ENCODE assay signal across 14 cellular contexts in the genomic region with DNA sequence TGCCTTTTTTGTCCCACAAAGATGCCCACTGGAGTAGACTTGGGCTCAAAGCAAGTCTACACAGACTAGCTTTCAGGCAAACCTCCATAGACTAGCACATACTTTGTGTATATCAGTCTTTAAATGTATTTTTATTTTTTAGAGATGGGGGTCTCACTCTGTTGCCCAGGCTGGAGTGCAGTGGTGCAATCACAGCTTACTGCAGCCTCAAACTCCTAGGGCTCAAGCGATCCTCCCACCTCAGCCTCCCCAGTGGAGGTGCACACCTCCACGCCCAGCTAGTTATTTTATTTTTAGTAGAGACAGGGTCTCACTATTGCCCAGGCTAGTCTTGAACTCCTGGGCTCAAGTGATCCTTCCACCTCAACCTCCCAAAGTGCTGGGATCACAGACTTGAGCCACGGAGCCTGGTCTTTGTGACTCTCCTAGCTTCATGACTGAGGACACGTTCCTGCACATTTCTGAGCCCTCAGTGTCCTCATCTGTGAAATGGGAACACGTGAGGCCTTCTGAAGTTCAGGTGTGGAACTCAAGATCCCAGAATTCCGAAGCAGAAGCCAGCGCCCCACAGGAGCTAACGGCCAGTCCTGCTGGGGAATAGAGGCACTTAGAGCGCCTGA. TPM values are rescaled to one million over a fixed set of nuclear protein-coding genes. Genes with fewer than 3 reads are reported as not detected.
DNase-seq lines count a peak whose midpoint lies in the region; ATAC-seq and TF ChIP-seq lines count a peak whose summit lies in the region.
"Had no signal": no experiment of that assay in that cellular context is flagged by ENCODE, and none has a peak within 500 bp of the region (broad histone marks: within the 10 kb centered on the region; RNA-seq: fewer than 3 reads in every experiment).

No MANE protein-coding gene starts in this region.

- H3K36me3 ChIP-seq in ACC112 (ENCODE audit: insufficient read depth, low read length) (0 out of 2 replicates have a peak, but pooled peaks cover 3% of the 10 kb centered on the region), MM.1S (replicated peaks; ENCODE audit: insufficient read depth, low read length) (no peaks in the 10 kb centered on the region), esophagus (ENCODE audit: control insufficient read depth in 2 of 2, insufficient read depth in 2 of 2, low read length in 1 of 2) (peaks cover 2 to 6% of the 10 kb centered on the region in 2 donors), trophoblast cell (ENCODE audit: control insufficient read depth in 1 of 2, insufficient read depth in 2 of 2, low read length in 2 of 2) (no peaks in the 10 kb centered on the region)
- H3K36me3 ChIP-seq: BE2C had no signal

- peak overlapping the region; percentile 49 for H4K12ac ChIP-seq in trophoblast cell (ENCODE audit: low read depth, low read length)

- peak overlapping the region; percentile 40; the same call in 1 of the 2 replicates for H3K4me2 ChIP-seq in MM.1S (ENCODE audit: low read depth, low read length)
- H3K4me2 ChIP-seq in trophoblast cell (ENCODE audit: low read length): no peak overlapping the region

- H3K79me1 ChIP-seq in trophoblast cell (ENCODE audit: low read length): peaks cover 9% of the 10 kb centered on the region

- POLR2A ChIA-PET in GM10248 (lab: Yijun Ruan, JAX): interaction anchor here (1.1 kb wide), 1 partner anchor 114 kb away, joined by 3 read pairs; the partner anchor contains the start of gene FAM32A

- H2AK5ac ChIP-seq in trophoblast cell (ENCODE audit: low read length): peak overlapping the region; percentile 50

- peak overlapping the region; percentile 39 for H2BK120ac ChIP-seq in trophoblast cell (ENCODE audit: insufficient read depth, low read length, poor library complexity)

- H3K27me3 ChIP-seq in ACC112 (ENCODE audit: insufficient read depth, low read length): no peaks in the 10 kb centered on the region
- H3K27me3 ChIP-seq in MM.1S (replicated peaks; ENCODE audit: insufficient read depth, low read length): no peaks in the 10 kb centered on the region
- no peaks in the 10 kb centered on the region for H3K27me3 ChIP-seq in esophagus (ENCODE audit: control insufficient read depth in 1 of 2, insufficient read depth in 2 of 2, low read length in 2 of 2)
- no peaks in the 10 kb centered on the region for H3K27me3 ChIP-seq in trophoblast cell (ENCODE audit: insufficient read depth, low read length)
- H3K27me3 ChIP-seq: BE2C had no signal

- peaks cover 24% of the 10 kb centered on the region for H3K4me1 ChIP-seq in ACC112 (ENCODE audit: control insufficient read depth, insufficient read depth, low read length, unreplicated experiment)
- peaks cover 22% of the 10 kb centered on the region for H3K4me1 ChIP-seq in MM.1S (ENCODE audit: low read length)
- H3K4me1 ChIP-seq in esophagus (ENCODE audit: control insufficient read depth in 2 of 2, insufficient read depth in 2 of 2, low read length in 1 of 2): peaks cover 3 to 18% of the 10 kb centered on the region in 2 donors
- peaks cover 8 to 16% of the 10 kb centered on the region in 2 experiments for H3K4me1 ChIP-seq in trophoblast cell (ENCODE audit: control insufficient read depth in 1 of 2, insufficient read depth in 2 of 2, low read length in 2 of 2)
- H3K4me1 ChIP-seq: BE2C had no signal

- peak overlapping the region; percentile 44 for H2BK12ac ChIP-seq in trophoblast cell (ENCODE audit: low read length)

- H3K9me2 ChIP-seq in MM.1S (replicated peaks; ENCODE audit: insufficient read depth, low read length): no peaks in the 10 kb centered on the region

- H2AFZ ChIP-seq in ACC112 (ENCODE audit: low read length, unreplicated experiment) (no peak overlapping the region), MM.1S (ENCODE audit: low read length) (peak overlapping the region; percentile 72), trophoblast cell (ENCODE audit: insufficient read depth, low read length, poor library complexity) (peak overlapping the region; percentile 38)

- H4K91ac ChIP-seq in trophoblast cell (ENCODE audit: low read depth, low read length): peak overlapping the region; percentile 60

- peak overlapping the region; percentile 3 for H3K18ac ChIP-seq in trophoblast cell (ENCODE audit: low read length)

- H3K9me3 Mint-ChIP-seq in activated naive CD4-positive, alpha-beta T cell treated with anti-CD3 and anti-CD28 coated beads, Interleukin-2, amount 50 U/mL, for 72 hours: no peaks in the 10 kb centered on the region
- H3K9me3 Mint-ChIP-seq: dendritic cell treated with granulocyte-macrophage colony-stimulating factor and Interleukin-4, amounts not matched to agents 40 ng/mL and 50 ng/mL, for 4 days; naive thymus-derived CD8-positive, alpha-beta T cell had no signal

- H3K27ac Mint-ChIP-seq in T-helper 17 cell: no peak overlapping the region
- H3K27ac Mint-ChIP-seq in activated naive CD4-positive, alpha-beta T cell treated with anti-CD3 and anti-CD28 coated beads, Interleukin-2, amount 50 U/mL, for 72 hours: no peak overlapping the region
- H3K27ac Mint-ChIP-seq: dendritic cell treated with granulocyte-macrophage colony-stimulating factor and Interleukin-4, amounts not matched to agents 40 ng/mL and 50 ng/mL, for 4 days had no signal

- H3K14ac ChIP-seq in trophoblast cell (ENCODE audit: low read length): peak overlapping the region; percentile 41

- no peak overlapping the region for H3K4ac ChIP-seq in trophoblast cell (ENCODE audit: low read depth, low read length)

- no peaks in the 10 kb centered on the region for H3K27me3 Mint-ChIP-seq in T-helper 17 cell
- H3K27me3 Mint-ChIP-seq: activated CD4-positive, alpha-beta T cell treated with anti-CD3 and anti-CD28 coated beads for 36 hours; dendritic cell treated with granulocyte-macrophage colony-stimulating factor and Interleukin-4, amounts not matched to agents 40 ng/mL and 50 ng/mL, for 4 days; naive thymus-derived CD8-positive, alpha-beta T cell had no signal

- H3K36me3 Mint-ChIP-seq in T-helper 17 cell (ENCODE audit: low read depth): no peaks in the 10 kb centered on the region
- peaks cover 0 to 13% of the 10 kb centered on the region in 2 donors for H3K36me3 Mint-ChIP-seq in activated naive CD4-positive, alpha-beta T cell treated with anti-CD3 and anti-CD28 coated beads, Interleukin-2, amount 50 U/mL, for 72 hours
- H3K36me3 Mint-ChIP-seq: naive thymus-derived CD8-positive, alpha-beta T cell had no signal

- no peaks in the 10 kb centered on the region for H4K20me1 ChIP-seq in MM.1S (ENCODE audit: insufficient read depth, low read length)

- H3K9me3 ChIP-seq in MM.1S (replicated peaks; ENCODE audit: insufficient read depth, low read length) (no peaks in the 10 kb centered on the region), esophagus (ENCODE audit: control insufficient read depth in 2 of 2, insufficient read depth in 1 of 2, low read depth in 1 of 2, low read length in 1 of 2) (no peaks in the 10 kb centered on the region), trophoblast cell (ENCODE audit: insufficient read depth, low read depth, low read length) (no peaks in the 10 kb centered on the region), T-helper 17 cell (ENCODE audit: control insufficient read depth, low read length, poor library complexity, severe bottlenecking) (no peaks in the 10 kb centered on the region)
- H3K9me3 ChIP-seq: BE2C had no signal

- no peak overlapping the region for H3K4me3 ChIP-seq in ACC112 (ENCODE audit: low read depth, low read length)
- H3K4me3 ChIP-seq in MM.1S (ENCODE audit: low read length): no peak overlapping the region
- H3K4me3 ChIP-seq in esophagus (ENCODE audit: low read depth in 1 of 2, low read length in 2 of 2): no peak overlapping the region
- H3K4me3 ChIP-seq in trophoblast cell (ENCODE audit: low read depth, low read length): no peak overlapping the region

- H3K79me2 ChIP-seq in ACC112 (ENCODE audit: control insufficient read depth, insufficient read depth, low read length, unreplicated experiment) (peaks cover 71% of the 10 kb centered on the region), MM.1S (ENCODE audit: low read length) (peaks cover 6% of the 10 kb centered on the region), trophoblast cell (ENCODE audit: control insufficient read depth, insufficient read depth, low read length, poor library complexity) (peaks cover 3% of the 10 kb centered on the region)

- H3F3A ChIP-seq in MM.1S (ENCODE audit: insufficient read depth, low read length): peaks cover 23% of the 10 kb centered on the region

- H3K23ac ChIP-seq in trophoblast cell (ENCODE audit: low read length): no peak overlapping the region

- no peak overlapping the region for H3K4me3 Mint-ChIP-seq in T-helper 17 cell
- H3K4me3 Mint-ChIP-seq: activated CD4-positive, alpha-beta T cell treated with anti-CD3 and anti-CD28 coated beads for 36 hours; dendritic cell treated with granulocyte-macrophage colony-stimulating factor and Interleukin-4, amounts not matched to agents 40 ng/mL and 50 ng/mL, for 4 days had no signal

- WGBS in esophagus, 2 donors: 81 to 82% methylated on average over 9 of the region's 9 CpGs
- WGBS in trophoblast cell (ENCODE audit: extremely low coverage, insufficient coverage, insufficient read length): no CpG with 5 or more reads among the region's 9 CpGs

- DNase-seq in MM.1S (no peak), trophoblast cell (no peak), T-helper 17 cell (no peak), GM10248 (ENCODE audit: extremely low spot score) (no peak)
- DNase-seq in activated naive CD4-positive, alpha-beta T cell treated with anti-CD3 and anti-CD28 coated beads, Interleukin-2, amount 50 U/mL, for 72 hours (ENCODE audit: low spot score in 2 of 2): no peak
- DNase-seq: BE2C, H7, NCI-H226 had no signal

- no peak overlapping the region for H2BK5ac ChIP-seq in trophoblast cell (ENCODE audit: low read depth, low read length, poor library complexity)

- CTCF ChIA-PET in GM10248 (lab: Yijun Ruan, JAX): interaction anchor here (1.2 to 8.3 kb wide), 7 partner anchors 9 to 114 kb away, joined by 3 to 69 read pairs (median 3); partner anchors contain the start of gene FAM32A

- H3K27ac ChIP-seq in ACC112 (ENCODE audit: low read depth, low read length) (peak overlapping the region; percentile 45; the same call in 1 of the 2 replicates), MM.1S (ENCODE audit: low read length) (peak overlapping the region; percentile 82; the same call in 1 of the 2 replicates), esophagus (ENCODE audit: low read depth in 2 of 2, low read length in 1 of 2) (peak overlapping the region; percentile 97), trophoblast cell (ENCODE audit: low read depth, low read length) (no peak overlapping the region)

- TF ChIP-seq CTCF in MM.1S (IDR thresholded peaks at IDR 0.05; ENCODE audit: low read length) (no peak), GM10248 (IDR thresholded peaks at IDR 0.05; ENCODE audit: control extremely low read depth, extremely low read depth, low read depth, missing control alignments) (no peak)

- ATAC-seq in GM21515 (IDR thresholded peaks at IDR 0.05; ENCODE audit: unreplicated experiment): no peak
- ATAC-seq in T-helper 17 cell: no peak
- ATAC-seq in activated naive CD4-positive, alpha-beta T cell treated with anti-CD3 and anti-CD28 coated beads, Interleukin-2, amount 50 U/mL, for 72 hours: no peak

- peaks cover 37% of the 10 kb centered on the region for H3K4me1 Mint-ChIP-seq in T-helper 17 cell

- H4K8ac ChIP-seq in trophoblast cell (ENCODE audit: low read depth, low read length): no peak overlapping the region

- H3K9ac ChIP-seq in MM.1S (ENCODE audit: low read length) (peak overlapping the region; percentile 34; the same call in 1 of the 2 replicates), trophoblast cell (ENCODE audit: low read length) (no peak overlapping the region)

RNA-seq across cellular contexts. Expression of gene TPM4, which starts 5.1 kb away (rescaled TPM):
- 100 to 1,000 TPM; 350 to 439 TPM for polyA plus RNA-seq in esophagus
- polyA plus RNA-seq in trophoblast cell (2013): 859 and 864 TPM in 2 replicates
- 100 to 1,000 TPM; 261 to 279 TPM for total RNA-seq in T-helper 17 cell
- total RNA-seq in activated naive CD4-positive, alpha-beta T cell treated with anti-CD3 and anti-CD28 coated beads, Interleukin-2, amount 50 U/mL, for 72 hours: 100 to 1,000 TPM; 405 to 411 TPM

RNA-seq across cellular contexts. Expression of gene RAB8A, which starts 40.5 kb away (rescaled TPM):
- polyA plus RNA-seq in esophagus: 10 to 100 TPM; 24.9 to 34.1 TPM
- 61.7 and 61.9 TPM in 2 replicates for polyA plus RNA-seq in trophoblast cell (2013)
- total RNA-seq in T-helper 17 cell: 100 to 1,000 TPM in 1 of 2 donors, 10 to 100 TPM in 1; 97.5 to 105 TPM
- total RNA-seq in activated naive CD4-positive, alpha-beta T cell treated with anti-CD3 and anti-CD28 coated beads, Interleukin-2, amount 50 U/mL, for 72 hours: 100 to 1,000 TPM; 125 to 155 TPM
